ENCODE assay signal across 8 cellular contexts in genomic region chr14:28765907-28766504, GRCh38. TPM values are rescaled to one million over a fixed set of nuclear protein-coding genes. Genes with fewer than 3 reads are reported as not detected.
DNase-seq lines count a peak whose midpoint lies in the region; ATAC-seq and TF ChIP-seq lines count a peak whose summit lies in the region.

No MANE protein-coding gene starts in this region.

- peak overlapping the region; percentile 63 for H3K9ac ChIP-seq in SK-N-MC (ENCODE audit: insufficient read length)
- peak overlapping the region; percentile 19 for H3K9ac ChIP-seq in iPS-18a (ENCODE audit: low read length)

- H3K27ac Mint-ChIP-seq in activated T-cell treated with anti-CD3 and anti-CD28 coated beads, Interleukin-2, amount 50 U/mL, for 72 hours, result peak overlapping the region; percentile 65

- no peak for TF ChIP-seq CTCF in testis (IDR thresholded peaks at IDR 0.05)

- DNase-seq in activated T-cell treated with anti-CD3 and anti-CD28 coated beads, Interleukin-2, amount 50 U/mL, for 72 hours, result no peak
- DNase-seq in activated T-cell treated with anti-CD3 and anti-CD28 coated beads, Interleukin-2, amount 50 U/mL, for 1 hour, result no peak
- DNase-seq in SK-N-MC (ENCODE audit: low read depth, low spot score) (no peak), testis (no peak), GDM1 (lab: John Stamatoyannopoulos, UW) (no peak), left ventricle myocardium superior (no peak)

- no peak for ATAC-seq in activated T-cell treated with anti-CD3 and anti-CD28 coated beads, Interleukin-2, amount 50 U/mL, for 72 hours (replicated peaks in 1 of 2)
- no peak for ATAC-seq in HG03439 (IDR thresholded peaks at IDR 0.05; ENCODE audit: unreplicated experiment)
- ATAC-seq in left ventricle myocardium superior, result no peak

- H3K27ac ChIP-seq in SK-N-MC, result no peak overlapping the region
- no peak overlapping the region for H3K27ac ChIP-seq in iPS-18a (ENCODE audit: low read length)
- peak overlapping the region in 1 of 2 donors; percentile 47 for H3K27ac ChIP-seq in testis

- H3K27me3 Mint-ChIP-seq in activated T-cell treated with anti-CD3 and anti-CD28 coated beads, Interleukin-2, amount 50 U/mL, for 72 hours (ENCODE audit: low read depth), result peaks cover 69% of the 10 kb centered on the region

- H3K36me3 Mint-ChIP-seq in activated T-cell treated with anti-CD3 and anti-CD28 coated beads, Interleukin-2, amount 50 U/mL, for 72 hours (ENCODE audit: insufficient read depth in 2 of 2), result peaks cover 10 to 14% of the 10 kb centered on the region in 2 donors

- H3K9me3 ChIP-seq in SK-N-MC (ENCODE audit: low read depth, low read length) (no peaks in the 10 kb centered on the region), iPS-18a (ENCODE audit: control insufficient read depth, low read depth, low read length) (no peaks in the 10 kb centered on the region), testis (no peaks in the 10 kb centered on the region)

- peak overlapping the region; percentile 64 to 71 for H3K4me3 Mint-ChIP-seq in activated T-cell treated with anti-CD3 and anti-CD28 coated beads, Interleukin-2, amount 50 U/mL, for 72 hours

- peaks cover 4% of the 10 kb centered on the region for H3K4me1 ChIP-seq in iPS-18a (ENCODE audit: control insufficient read depth, low read depth, low read length)
- no peaks in the 10 kb centered on the region for H3K4me1 ChIP-seq in testis

- H3K9me3 Mint-ChIP-seq in activated T-cell treated with anti-CD3 and anti-CD28 coated beads, Interleukin-2, amount 50 U/mL, for 72 hours, result peaks cover 3 to 10% of the 10 kb centered on the region in 2 donors

- peaks cover 89% of the 10 kb centered on the region for H3K27me3 ChIP-seq in iPS-18a (ENCODE audit: control insufficient read depth, insufficient read depth, low read length)
- no peaks in the 10 kb centered on the region for H3K27me3 ChIP-seq in testis

- H3K4me1 Mint-ChIP-seq in activated T-cell treated with anti-CD3 and anti-CD28 coated beads, Interleukin-2, amount 50 U/mL, for 72 hours (ENCODE audit: low read depth), result peaks cover 17% of the 10 kb centered on the region

- TF ChIP-seq POLR2A in testis (IDR thresholded peaks at IDR 0.05), result no peak

- 6 to 7% methylated on average over 32 to 34 of the region's 34 CpGs for WGBS in testis, 2 donors

- peak overlapping the region; percentile 73 for H3K4me3 ChIP-seq in SK-N-MC
- peak overlapping the region; percentile 75 for H3K4me3 ChIP-seq in iPS-18a (ENCODE audit: low read length)
- peak overlapping the region; percentile 49 to 58 for H3K4me3 ChIP-seq in testis

- intact Hi-C loops in testis (cut with DNase I; ENCODE audit: low total_unique reads), result loop anchor here (10.0 kb wide), 1 partner anchor 459 kb away; no protein-coding TSS in a partner anchor
- intact Hi-C loops in left ventricle myocardium superior (cut with micrococcal nuclease), result no loop called here

- H3K36me3 ChIP-seq in SK-N-MC (ENCODE audit: insufficient read depth, low read length) (no peaks in the 10 kb centered on the region), iPS-18a (ENCODE audit: control insufficient read depth, low read depth, low read length) (no peaks in the 10 kb centered on the region), testis (ENCODE audit: low read depth, missing control alignments) (no peaks in the 10 kb centered on the region)

RNA-seq across cellular contexts. Expression of gene FOXG1, which starts 0.6 kb away (rescaled TPM):
- not detected for total RNA-seq in activated T-cell treated with anti-CD3 and anti-CD28 coated beads, Interleukin-2, amount 50 U/mL, for 72 hours
- total RNA-seq in testis (1 to 10 TPM; 4.5 to 5.5 TPM), left ventricle myocardium superior (not detected)
- polyA plus RNA-seq in testis (ENCODE audit: insufficient read depth, low read depth, low replicate concordance), result 9.0 TPM
